ENCODE assay signal across 19 cellular contexts in genomic region chr6:165925474-165926156, GRCh38.
"Had no signal": no experiment of that assay in that cellular context is flagged by ENCODE, and none has a peak within 500 bp of the region (broad histone marks: within the 10 kb centered on the region; RNA-seq: fewer than 3 reads in every experiment).

No MANE protein-coding gene starts in this region.

- H3K27ac ChIP-seq: coronary artery, right atrium auricular region, sigmoid colon, suprapubic skin, thyroid gland, uterus had no signal

- H3K36me3 Mint-ChIP-seq: naive thymus-derived CD4-positive, alpha-beta T cell; stimulated activated effector memory CD8-positive, alpha-beta T cell treated with anti-CD3 and anti-CD28 coated beads, Interleukin-12 subunit alpha, Interleukin-12 subunit beta, amount 100 ng/mL, for 72 hours; type B pancreatic cell had no signal

- H3K36me3 ChIP-seq: right atrium auricular region, sigmoid colon, suprapubic skin, thyroid gland, uterus had no signal

- H3K4me3 ChIP-seq: coronary artery, right atrium auricular region, sigmoid colon, suprapubic skin, thyroid gland, uterus had no signal

- H3K4me3 Mint-ChIP-seq: naive thymus-derived CD4-positive, alpha-beta T cell; nephron progenitor cell; stimulated activated effector memory CD8-positive, alpha-beta T cell treated with anti-CD3 and anti-CD28 coated beads, Interleukin-12 subunit alpha, Interleukin-12 subunit beta, amount 100 ng/mL, for 72 hours; type B pancreatic cell had no signal

- H3K4me1 ChIP-seq: right atrium auricular region, sigmoid colon, suprapubic skin, uterus had no signal

- H3K4me1 Mint-ChIP-seq: naive thymus-derived CD4-positive, alpha-beta T cell; nephron progenitor cell; stimulated activated effector memory CD8-positive, alpha-beta T cell treated with anti-CD3 and anti-CD28 coated beads, Interleukin-12 subunit alpha, Interleukin-12 subunit beta, amount 100 ng/mL, for 72 hours had no signal

- DNase-seq: effector CD8-positive, alpha-beta T cell; foreskin fibroblast; mesendoderm; naive thymus-derived CD4-positive, alpha-beta T cell; nephron progenitor cell; posterior cingulate gyrus; sigmoid colon; small intestine; stimulated activated CD4-positive, alpha-beta T cell treated with anti-CD3 and anti-CD28 coated beads, Interleukin-12 subunit alpha, Interleukin-12 subunit beta, amount 100 ng/mL, for 4 hours; stimulated activated CD4-positive, alpha-beta T cell treated with anti-CD3 and anti-CD28 coated beads, Interleukin-2, amount 100 ng/mL, for 48 hours; stimulated activated CD8-positive, alpha-beta memory T cell treated with anti-CD3 and anti-CD28 coated beads, Interleukin-4, amount 100 ng/mL, for 48 hours; stimulated activated naive CD8-positive, alpha-beta T cell treated with anti-CD3 and anti-CD28 coated beads, Interleukin-15, Interleukin-2, amounts not matched to agents 100 U/mL and 50 U/mL, for 24 hours; thyroid gland; uterus had no signal

- ATAC-seq: naive thymus-derived CD4-positive, alpha-beta T cell; stimulated activated effector memory CD8-positive, alpha-beta T cell treated with anti-CD3 and anti-CD28 coated beads, Interleukin-12 subunit alpha, Interleukin-12 subunit beta, amount 100 ng/mL, for 72 hours; stimulated activated naive CD8-positive, alpha-beta T cell treated with anti-CD3 and anti-CD28 coated beads, Interleukin-15, Interleukin-2, amounts not matched to agents 100 U/mL and 50 U/mL, for 24 hours had no signal

- H3K27me3 ChIP-seq: right atrium auricular region, sigmoid colon, suprapubic skin, thyroid gland, uterus had no signal

- H3K9me3 Mint-ChIP-seq: nephron progenitor cell; stimulated activated effector memory CD8-positive, alpha-beta T cell treated with anti-CD3 and anti-CD28 coated beads, Interleukin-12 subunit alpha, Interleukin-12 subunit beta, amount 100 ng/mL, for 72 hours; type B pancreatic cell had no signal
